ENCODE assay signal across 8 cellular contexts in genomic region chr3:51983578-51984268, GRCh38. TPM values are rescaled to one million over a fixed set of nuclear protein-coding genes. Genes with fewer than 3 reads are reported as not detected.
A peak's percentile ranks its signal among the peaks of the same experiment; 100 is the strongest.
DNase-seq lines count a peak whose midpoint lies in the region; ATAC-seq and TF ChIP-seq lines count a peak whose summit lies in the region.

No MANE protein-coding gene starts in this region.

- H2BK15ac ChIP-seq in neuronal stem cell (ENCODE audit: low read length), result peak overlapping the region; percentile 91

- no peaks in the 10 kb centered on the region for H3K27me3 ChIP-seq in CD4-positive, alpha-beta T cell (ENCODE audit: control insufficient read depth, insufficient read depth, low read length)
- no peaks in the 10 kb centered on the region for H3K27me3 ChIP-seq in Panc1 (ENCODE audit: control insufficient read depth, insufficient read depth, low read length)
- H3K27me3 ChIP-seq in neuronal stem cell (ENCODE audit: control insufficient read depth in 3 of 3, insufficient read depth in 3 of 3, low read depth in 1 of 3, low read length in 3 of 3), result no peaks in the 10 kb centered on the region

- no peaks in the 10 kb centered on the region for H3K36me3 Mint-ChIP-seq in CD4-positive, alpha-beta T cell (ENCODE audit: low read depth)

- H3K9me3 ChIP-seq in CD4-positive, alpha-beta T cell (ENCODE audit: control insufficient read depth, low read length), result no peaks in the 10 kb centered on the region
- H3K9me3 ChIP-seq in Panc1 (ENCODE audit: control insufficient read depth, insufficient read depth, low read depth, low read length), result no peaks in the 10 kb centered on the region
- no peaks in the 10 kb centered on the region for H3K9me3 ChIP-seq in neuronal stem cell (replicated peaks in 1 of 2; ENCODE audit: control insufficient read depth in 2 of 2, insufficient read depth in 1 of 2, low read depth in 1 of 2, low read length in 2 of 2)

- H3K4me1 Mint-ChIP-seq in CD4-positive, alpha-beta T cell (ENCODE audit: low read depth), result peaks cover 20% of the 10 kb centered on the region

- no peak overlapping the region for H2BK12ac ChIP-seq in neuronal stem cell (ENCODE audit: low read length)

- no peaks in the 10 kb centered on the region for H3K36me3 ChIP-seq in Panc1 (ENCODE audit: control insufficient read depth, insufficient read depth, low read length)
- peaks cover 3 to 9% of the 10 kb centered on the region in 2 donors for H3K36me3 ChIP-seq in neuronal stem cell (replicated peaks in 1 of 2; ENCODE audit: control insufficient read depth in 2 of 2, insufficient read depth in 2 of 2, low read length in 2 of 2)

- H3K27ac Mint-ChIP-seq in CD4-positive, alpha-beta T cell, result peak overlapping the region; percentile 81

- DNase-seq in CD4-positive, alpha-beta T cell, result no peak
- DNase-seq in Panc1 (ENCODE audit: low read depth, low spot score), result no peak
- no peak for DNase-seq in epithelial cell of esophagus (ENCODE audit: low read depth)
- no peak for DNase-seq in neuronal stem cell (ENCODE audit: low spot score)
- DNase-seq in A172 (ENCODE audit: low spot score), result no peak
- no peak for DNase-seq in dedifferentiated amniotic fluid mesenchymal stem cell (ENCODE audit: extremely low spot score)
- DNase-seq in cerebellar nuclear complex (lab: John Stamatoyannopoulos, UW), result no peak

- H3K14ac ChIP-seq in neuronal stem cell (ENCODE audit: low read length), result no peak overlapping the region

- H3K4me3 ChIP-seq in Panc1 (ENCODE audit: low read depth in 2 of 2, low read length in 2 of 2) (peak overlapping the region; percentile 63 to 73), epithelial cell of esophagus (ENCODE audit: low read length) (peak overlapping the region; percentile 65), neuronal stem cell (ENCODE audit: low read length in 2 of 2) (peak overlapping the region; percentile 51 to 54)

- no CpG with 5 or more reads among the region's 22 CpGs for WGBS in neuronal stem cell (ENCODE audit: extremely low coverage in 2 of 2, insufficient read length in 2 of 2, insufficient replicate concordance in 1 of 2), 2 donors

- intact Hi-C loops in CD4-positive, alpha-beta T cell (cut with DNase I, micrococcal nuclease), result no loop called here
- intact Hi-C loops in Panc1 (cut with micrococcal nuclease; ENCODE audit: unreplicated experiment), result no loop called here

- H3K18ac ChIP-seq in neuronal stem cell (ENCODE audit: low read length), result peak overlapping the region; percentile 89

- H2AFZ ChIP-seq in neuronal stem cell (ENCODE audit: low read length), result peak overlapping the region; percentile 96

- peak overlapping the region; percentile 55 for H2BK5ac ChIP-seq in neuronal stem cell (ENCODE audit: low read length)

- H4K8ac ChIP-seq in neuronal stem cell (ENCODE audit: low read depth, low read length), result no peak overlapping the region

- TSS peak; percentile 98 for BruUV-seq in Panc1 (replicated peaks; lab: Mats Ljungman, UMichigan)

- peak overlapping the region; percentile 69 for H3K27ac ChIP-seq in CD4-positive, alpha-beta T cell (ENCODE audit: low read depth, low read length)
- H3K27ac ChIP-seq in Panc1 (ENCODE audit: low read length) (peak overlapping the region; percentile 89), neuronal stem cell (replicated peaks; ENCODE audit: low read length) (peak overlapping the region; percentile 90)

- no peak for TF ChIP-seq CTCF in CD4-positive, alpha-beta T cell (IDR thresholded peaks at IDR 0.05)
- TF ChIP-seq CTCF in Panc1 (IDR thresholded peaks at IDR 0.05), result no peak
- TF ChIP-seq CTCF in epithelial cell of esophagus (IDR thresholded peaks at IDR 0.05; ENCODE audit: insufficient read depth, low read depth, low read length, missing control alignments), result no peak

- no peak overlapping the region for H4K91ac ChIP-seq in neuronal stem cell (ENCODE audit: low read depth, low read length, poor library complexity)

- peak overlapping the region; percentile 97 for H3K23ac ChIP-seq in neuronal stem cell (ENCODE audit: low read depth, low read length, poor library complexity)

- in situ Hi-C loops in Panc1 (cut with HindIII; ENCODE audit: low pct_unique_long_range_greater_than_20kb, low sequenced_read_pairs), result no loop called here

- peak overlapping the region; percentile 99 for H2AK5ac ChIP-seq in neuronal stem cell (ENCODE audit: low read depth, low read length)

- POLR2A ChIA-PET in CD4-positive, alpha-beta T cell (lab: Charles Lee), result interaction anchor here (1.2 to 3.9 kb wide), 9 partner anchors 8 to 1367 kb away, joined by 3 to 33 read pairs (median 13); partner anchors contain the start of genes ABHD14A, ABHD14B, DUSP7 and PARP3
- POLR2A ChIA-PET in Panc1 (lab: Charles Lee), result interaction anchor here (1.1 kb wide), 1 partner anchor 9 kb away, joined by 3 read pairs; no protein-coding TSS in a partner anchor

- H3K27me3 Mint-ChIP-seq in CD4-positive, alpha-beta T cell, result no peaks in the 10 kb centered on the region

- peak overlapping the region; percentile 80 for H3K9ac ChIP-seq in neuronal stem cell (ENCODE audit: low read depth, low read length, poor library complexity)

- H3K4ac ChIP-seq in neuronal stem cell (ENCODE audit: low read length), result peak overlapping the region; percentile 84

- H2BK120ac ChIP-seq in neuronal stem cell (ENCODE audit: low read depth, low read length), result no peak overlapping the region

- peaks cover 5% of the 10 kb centered on the region for H3K79me1 ChIP-seq in neuronal stem cell (ENCODE audit: low read depth, low read length)

- H3K4me1 ChIP-seq in Panc1 (ENCODE audit: control insufficient read depth, insufficient read depth, low read length) (peaks cover 12% of the 10 kb centered on the region), neuronal stem cell (ENCODE audit: control insufficient read depth in 2 of 2, insufficient read depth in 1 of 2, low read depth in 1 of 2, low read length in 2 of 2) (peaks cover 13 to 16% of the 10 kb centered on the region in 2 donors)

- H3K9me3 Mint-ChIP-seq in CD4-positive, alpha-beta T cell, result no peaks in the 10 kb centered on the region

- ATAC-seq in CD4-positive, alpha-beta T cell (ENCODE audit: poor library complexity), result peak; percentile 9
- ATAC-seq in Panc1 (no peak), GM21381 (IDR thresholded peaks at IDR 0.05; ENCODE audit: unreplicated experiment) (no peak)

- H3K4me2 ChIP-seq in neuronal stem cell (ENCODE audit: insufficient read depth, low read length, poor library complexity, severe bottlenecking), result peak overlapping the region; percentile 87

- H3K4me3 Mint-ChIP-seq in CD4-positive, alpha-beta T cell, result peak overlapping the region; percentile 88

- CTCF ChIA-PET in CD4-positive, alpha-beta T cell (lab: Charles Lee), result interaction anchor here (0.9 to 3.8 kb wide), 6 partner anchors 11 to 260 kb away, joined by 3 to 46 read pairs (median 6); partner anchors contain the start of genes ABHD14A, ABHD14B, DUSP7 and PARP3
- CTCF ChIA-PET in Panc1 (lab: Charles Lee), result interaction anchor here (0.6 to 1.6 kb wide), 4 partner anchors 10 to 42 kb away, joined by 3 to 9 read pairs (median 4); partner anchors contain the start of genes ABHD14B and RRP9

RNA-seq across cellular contexts. Expression of gene ACY1, which starts 0.4 kb away (rescaled TPM):
- total RNA-seq in CD4-positive, alpha-beta T cell, result 1 to 10 TPM; 4.9 TPM
- total RNA-seq in Panc1 (2021; ENCODE audit: unreplicated experiment), result 50.3 TPM
- 110 TPM for polyA plus RNA-seq in Panc1 (2012; ENCODE audit: insufficient read length)
- 7.8 TPM for polyA plus RNA-seq in neuronal stem cell (2013, experiment 1 of 2)
- 7.4 TPM for polyA plus RNA-seq in neuronal stem cell (2013, experiment 2 of 2)
- total RNA-seq in A172 (2014; rRNA removed; shearing (Covaris generic)), result 46.5 and 66.1 TPM in 2 replicates

RNA-seq across cellular contexts. Expression of gene ABHD14A, which starts 8.9 kb away (rescaled TPM):
- total RNA-seq in CD4-positive, alpha-beta T cell, result 10 to 100 TPM in 1 of 2 experiments, 1 to 10 TPM in 1; 9.5 to 10.6 TPM
- total RNA-seq in Panc1 (2021; ENCODE audit: unreplicated experiment), result 11.3 TPM
- 14.3 TPM for polyA plus RNA-seq in Panc1 (2012; ENCODE audit: insufficient read length)
- 18.1 TPM for polyA plus RNA-seq in neuronal stem cell (2013, experiment 1 of 2)
- polyA plus RNA-seq in neuronal stem cell (2013, experiment 2 of 2), result 16.4 TPM
- total RNA-seq in A172 (2014; rRNA removed; shearing (Covaris generic)), result 4.2 and 10.2 TPM in 2 replicates

RNA-seq across cellular contexts. Expression of gene ABHD14B, which starts 9.9 kb away (rescaled TPM):
- total RNA-seq in CD4-positive, alpha-beta T cell, result 10 to 100 TPM; 52.4 to 58.2 TPM
- 40.7 TPM for total RNA-seq in Panc1 (2021; ENCODE audit: unreplicated experiment)
- polyA plus RNA-seq in Panc1 (2012; ENCODE audit: insufficient read length), result 49.9 TPM
- 4.3 TPM for polyA plus RNA-seq in neuronal stem cell (2013, experiment 1 of 2)
- 4.5 TPM for polyA plus RNA-seq in neuronal stem cell (2013, experiment 2 of 2)
- 21.2 and 21.5 TPM in 2 replicates for total RNA-seq in A172 (2014; rRNA removed; shearing (Covaris generic))

RNA-seq across cellular contexts. Expression of gene RPL29, which starts 12.0 kb away (rescaled TPM):
- total RNA-seq in CD4-positive, alpha-beta T cell, result 1,000 to 10,000 TPM; 1,843 to 1,901 TPM
- 696 TPM for total RNA-seq in Panc1 (2021; ENCODE audit: unreplicated experiment)
- 1,184 TPM for polyA plus RNA-seq in Panc1 (2012; ENCODE audit: insufficient read length)
- polyA plus RNA-seq in neuronal stem cell (2013, experiment 1 of 2), result 2,500 TPM
- polyA plus RNA-seq in neuronal stem cell (2013, experiment 2 of 2), result 2,467 TPM
- 704 and 1,100 TPM in 2 replicates for total RNA-seq in A172 (2014; rRNA removed; shearing (Covaris generic))

RNA-seq across cellular contexts. Expression of gene PCBP4, which starts 16.5 kb away (rescaled TPM):
- total RNA-seq in CD4-positive, alpha-beta T cell, result 10 to 100 TPM; 14.7 to 16.8 TPM
- 58.0 TPM for total RNA-seq in Panc1 (2021; ENCODE audit: unreplicated experiment)
- polyA plus RNA-seq in Panc1 (2012; ENCODE audit: insufficient read length), result 108 TPM
- polyA plus RNA-seq in neuronal stem cell (2013, experiment 1 of 2), result 68.8 TPM
- 66.4 TPM for polyA plus RNA-seq in neuronal stem cell (2013, experiment 2 of 2)
- 99.7 and 107 TPM in 2 replicates for total RNA-seq in A172 (2014; rRNA removed; shearing (Covaris generic))
